Comparison of ENCODE assay signal across 17 cellular contexts in genomic region chr1:42453386-42453785, GRCh38. TPM values are rescaled to one million over a fixed set of nuclear protein-coding genes. Genes with fewer than 3 reads are reported as not detected.
DNase-seq lines count a peak whose midpoint lies in the region; TF ChIP-seq lines count a peak whose summit lies in the region.
"Had no signal": no experiment of that assay in that cellular context is flagged by ENCODE, and none has a peak within 500 bp of the region (broad histone marks: within the 10 kb centered on the region; RNA-seq: fewer than 3 reads in every experiment).

No MANE protein-coding gene starts in this region.

- TF ChIP-seq CTCF in type B pancreatic cell (conservative IDR thresholded peaks at IDR 0.05), result no peak

- DNase-seq in DMS79 treated with DMSO at 0.1 percent for 48 hours (lab: John Stamatoyannopoulos, UW) (peak; percentile 15), DMS79 (lab: John Stamatoyannopoulos, UW) (no peak), M059J (ENCODE audit: low read depth) (peak; percentile 58), kidney glomerular epithelial cell (lab: John Stamatoyannopoulos, UW) (peak; percentile 54), type B pancreatic cell (ENCODE audit: extremely low spot score, unreplicated experiment) (no peak), RPMI8226 (no peak), NCI-H1436 (lab: John Stamatoyannopoulos, UW) (no peak), GOT3 (lab: John Stamatoyannopoulos, UW) (no peak)
- DNase-seq: 8988T, H9, Kasumi-1, NCI-H1105, NCI-H1694 treated with DMSO at 0.1 percent for 48 hours, NCI-H2107, NCI-H226, NCI-H524 treated with DMSO at 0.1 percent for 48 hours had no signal

- H3K27me3 Mint-ChIP-seq in type B pancreatic cell, result peaks cover 5% of the 10 kb centered on the region
- H3K27me3 Mint-ChIP-seq: IgD-negative memory B cell had no signal

- H3K27ac Mint-ChIP-seq in type B pancreatic cell, result no peak overlapping the region
- H3K27ac Mint-ChIP-seq: H9 had no signal

- peaks cover 10% of the 10 kb centered on the region for H3K36me3 Mint-ChIP-seq in type B pancreatic cell

- no peaks in the 10 kb centered on the region for H3K9me3 Mint-ChIP-seq in type B pancreatic cell
- H3K9me3 Mint-ChIP-seq: H9, IgD-negative memory B cell had no signal

- H3K4me1 Mint-ChIP-seq in type B pancreatic cell (ENCODE audit: unreplicated experiment), result peaks cover 12% of the 10 kb centered on the region

- H3K4me3 Mint-ChIP-seq in type B pancreatic cell, result peak overlapping the region; percentile 39
- H3K4me3 Mint-ChIP-seq: H9 had no signal

RNA-seq across cellular contexts. Expression of gene ZMYND12, which starts 2.4 kb away (rescaled TPM):
- 0.10 TPM in 1 of 2 replicates, not detected in the other for total RNA-seq in M059J (2014; rRNA removed; shearing (Covaris generic))
- 1.5 and 1.8 TPM in 2 replicates for total RNA-seq in type B pancreatic cell (ENCODE audit: low replicate concordance)

RNA-seq across cellular contexts. Expression of gene PPCS, which starts 3.0 kb away (rescaled TPM):
- total RNA-seq in M059J (2014; rRNA removed; shearing (Covaris generic)), result 60.5 and 81.7 TPM in 2 replicates
- total RNA-seq in type B pancreatic cell (ENCODE audit: low replicate concordance), result 45.5 and 64.7 TPM in 2 replicates

RNA-seq across cellular contexts. Expression of gene CCDC30, which starts 9.7 kb away (rescaled TPM):
- 0.34 TPM in 1 of 2 replicates, not detected in the other for total RNA-seq in M059J (2014; rRNA removed; shearing (Covaris generic))
- 6.9 and 9.3 TPM in 2 replicates for total RNA-seq in type B pancreatic cell (ENCODE audit: low replicate concordance)

Comparison
In these comparisons a context has a peak if more than half of its experiments do, and no peak if none do; other contexts are left out.
1. DNase-seq: peak in DMS79 treated with DMSO at 0.1 percent for 48 hours (single experiment), M059J (single experiment) and kidney glomerular epithelial cell (single experiment); none in DMS79 (single experiment), type B pancreatic cell (single experiment), RPMI8226 (single experiment), NCI-H1436 (single experiment) and GOT3 (single experiment).